In genomic region chr17:47635734-47636133, GRCh38 we compare ENCODE assay signal across 25 cellular contexts. TPM values are rescaled to one million over a fixed set of nuclear protein-coding genes. Genes with fewer than 3 reads are reported as not detected.
DNase-seq lines count a peak whose midpoint lies in the region; ATAC-seq, FAIRE-seq and TF ChIP-seq lines count a peak whose summit lies in the region.
"Had no signal": no experiment of that assay in that cellular context is flagged by ENCODE, and none has a peak within 500 bp of the region (broad histone marks: within the 10 kb centered on the region; RNA-seq: fewer than 3 reads in every experiment).

No MANE protein-coding gene starts in this region.

- H3K4me1 ChIP-seq in A549 (no peaks in the 10 kb centered on the region), K562 (replicated peaks in 1 of 2; ENCODE audit: control insufficient read depth in 2 of 2, insufficient read depth in 2 of 2, low read length in 2 of 2) (peaks cover 0 to 3% of the 10 kb centered on the region in 2 experiments; a peak in 3 of 5 replicates), gastrocnemius medialis (peaks cover 7 to 19% of the 10 kb centered on the region in 2 donors)

- H3K4me3 Mint-ChIP-seq in natural killer cell, result no peak overlapping the region
- H3K4me3 Mint-ChIP-seq: CD4-positive, alpha-beta T cell; CD8-positive, alpha-beta memory T cell had no signal

- H3K4me3 ChIP-seq in A549, result no peak overlapping the region
- no peak overlapping the region for H3K4me3 ChIP-seq in K562
- H3K4me3 ChIP-seq in gastrocnemius medialis, result no peak overlapping the region
- H3K4me3 ChIP-seq: BLaER1, GM12878 had no signal

- peaks cover 20 to 25% of the 10 kb centered on the region in 2 donors for H3K4me1 Mint-ChIP-seq in natural killer cell

- H3K9me3 ChIP-seq in A549, result no peaks in the 10 kb centered on the region
- no peaks in the 10 kb centered on the region for H3K9me3 ChIP-seq in K562 (replicated peaks; ENCODE audit: control insufficient read depth, insufficient read depth, low read depth, low read length)
- no peaks in the 10 kb centered on the region for H3K9me3 ChIP-seq in gastrocnemius medialis
- H3K9me3 ChIP-seq: BE2C, BLaER1 had no signal

- CTCF ChIA-PET in A549 (lab: Yijun Ruan, JAX), result interaction anchor here (2.3 kb wide), 1 partner anchor 20 kb away, joined by 17 read pairs; no protein-coding TSS in a partner anchor
- CTCF ChIA-PET in K562 (lab: Yijun Ruan, JAX; ENCODE audit: low intra/inter-chr PET ratio), result no interaction called here

- no peaks in the 10 kb centered on the region for H3K36me3 Mint-ChIP-seq in natural killer cell

- POLR2A ChIA-PET in A549 (lab: Yijun Ruan, JAX) (no interaction called here), K562 (lab: Yijun Ruan, JAX) (interaction anchor here (3.4 kb wide), 1 partner anchor 14 kb away, joined by 19 read pairs; the partner anchor contains the start of gene KPNB1)

- H3K9me3 Mint-ChIP-seq in natural killer cell, result no peaks in the 10 kb centered on the region
- H3K9me3 Mint-ChIP-seq: CD4-positive, alpha-beta T cell; CD8-positive, alpha-beta memory T cell had no signal

- intact Hi-C loops in K562 (cut with micrococcal nuclease), result no loop called here
- intact Hi-C loops in natural killer cell (cut with micrococcal nuclease), result no loop called here
- intact Hi-C loops in gastrocnemius medialis (cut with DNase I; ENCODE audit: low total_unique reads), result no loop called here

- no peak for TF ChIP-seq RAD21 in A549 (conservative IDR thresholded peaks at IDR 0.05 in 1 of 2, IDR thresholded peaks at IDR 0.05 in 1 of 2)
- TF ChIP-seq RAD21 in K562 (CRISPR knock-in tag; conservative IDR thresholded peaks at IDR 0.05 in 1 of 2, IDR thresholded peaks at IDR 0.05 in 1 of 2), result no peak

- no peak overlapping the region for H2AFZ ChIP-seq in K562 (ENCODE audit: low read depth, low read length)

- TF ChIP-seq POLR2A in A549 (IDR thresholded peaks at IDR 0.05; ENCODE audit: low read length) (no peak), K562 (conservative IDR thresholded peaks at IDR 0.05) (no peak), gastrocnemius medialis (IDR thresholded peaks at IDR 0.05) (no peak)

- H3K27ac ChIP-seq in A549 (no peak overlapping the region), K562 (ENCODE audit: extremely low read depth, low read depth, low read length) (no peak overlapping the region), gastrocnemius medialis (peak overlapping the region in 3 of 4 donors; percentile 60 to 82 (median 65))
- H3K27ac ChIP-seq: 22Rv1, BLaER1, C4-2B had no signal

- no TSS peak for BruUV-seq in K562 (replicated peaks; lab: Mats Ljungman, UMichigan)

- no peaks in the 10 kb centered on the region for H3K79me2 ChIP-seq in K562 (ENCODE audit: control insufficient read depth, insufficient read depth, low read length)

- peak overlapping the region; percentile 55 to 79 for H3K27ac Mint-ChIP-seq in natural killer cell
- H3K27ac Mint-ChIP-seq: CD4-positive, alpha-beta T cell had no signal

- 93% methylated on average over 3 of the region's 3 CpGs for WGBS in A549 (ENCODE audit: missing lambda C conversion rate)
- 59% methylated on average over 1 of the region's 3 CpGs for WGBS in K562 (ENCODE audit: insufficient coverage, low coverage, missing lambda C conversion rate)

- in situ Hi-C loops in K562 (cut with MboI) (no loop called here), gastrocnemius medialis (cut with MboI; ENCODE audit: low sequenced_read_pairs in 4 of 4) (no loop called here)

- TF ChIP-seq CTCF in A549 (IDR thresholded peaks at IDR 0.05), result no peak
- no peak for TF ChIP-seq CTCF in K562 (IDR thresholded peaks at IDR 0.05 in 2 of 3, conservative IDR thresholded peaks at IDR 0.05 in 1 of 3; ENCODE audit: insufficient read depth in 2 of 3, low read depth in 1 of 3, low read length in 3 of 3)
- TF ChIP-seq CTCF in natural killer cell (IDR thresholded peaks at IDR 0.05), result no peak
- no peak for TF ChIP-seq CTCF in gastrocnemius medialis (IDR thresholded peaks at IDR 0.05 in 4 of 5, conservative IDR thresholded peaks at IDR 0.05 in 1 of 5)

- H3K9me1 ChIP-seq in K562 (ENCODE audit: control insufficient read depth, insufficient read depth, low read length), result no peaks in the 10 kb centered on the region

- H3K4me2 ChIP-seq in A549 (no peak overlapping the region), K562 (ENCODE audit: insufficient read depth, low read length) (no peak overlapping the region)

- no peak for ATAC-seq in A549
- no peak for ATAC-seq in K562
- ATAC-seq in natural killer cell, result no peak
- no peak for ATAC-seq in gastrocnemius medialis
- no peak for ATAC-seq in HG02885 (IDR thresholded peaks at IDR 0.05; ENCODE audit: poor library complexity, unreplicated experiment)
- ATAC-seq: GM12878 had no signal

- FAIRE-seq in A549 (lab: Jason Lieb, UNC), result no peak
- FAIRE-seq in K562 (lab: Jason Lieb, UNC), result no peak
- FAIRE-seq: GM12878, GM12892, GM18507 had no signal

- H3K27me3 Mint-ChIP-seq in natural killer cell (ENCODE audit: low read depth in 2 of 2), result no peaks in the 10 kb centered on the region
- H3K27me3 Mint-ChIP-seq: CD4-positive, alpha-beta T cell; CD8-positive, alpha-beta memory T cell had no signal

- TF ChIP-seq EP300 in A549 (IDR thresholded peaks at IDR 0.05) (no peak), K562 (IDR thresholded peaks at IDR 0.05; ENCODE audit: low read length) (no peak)

- H3K36me3 ChIP-seq in K562 (ENCODE audit: control insufficient read depth, insufficient read depth, low read length) (no peaks in the 10 kb centered on the region), gastrocnemius medialis (no peaks in the 10 kb centered on the region)

- H4K20me1 ChIP-seq in K562 (replicated peaks; ENCODE audit: control insufficient read depth, insufficient read depth, low read length), result no peaks in the 10 kb centered on the region
- H4K20me1 ChIP-seq: BLaER1 had no signal

- H3K9ac ChIP-seq in K562 (ENCODE audit: insufficient read depth in 1 of 2, low read depth in 2 of 2, low read length in 2 of 2), result no peak overlapping the region
- H3K9ac ChIP-seq: BLaER1 had no signal

- H3K27me3 ChIP-seq in K562 (ENCODE audit: control insufficient read depth in 2 of 2, insufficient read depth in 2 of 2, low read length in 2 of 2) (no peaks in the 10 kb centered on the region), gastrocnemius medialis (no peaks in the 10 kb centered on the region)
- H3K27me3 ChIP-seq: BE2C, BLaER1 had no signal

- no peak for DNase-seq in A549 (ENCODE audit: low read depth in 1 of 2, low spot score in 1 of 2)
- DNase-seq in K562 (ENCODE audit: extremely low read depth in 1 of 4, low spot score in 3 of 4), result no peak
- DNase-seq in natural killer cell, result no peak
- DNase-seq in gastrocnemius medialis, result no peak
- no peak for DNase-seq in NCI-H2107 treated with DMSO at 0.1 percent for 48 hours (lab: John Stamatoyannopoulos, UW; ENCODE audit: unreplicated experiment)
- DNase-seq in activated T-cell treated with anti-CD3 and anti-CD28 coated beads for 4 hours, result no peak
- DNase-seq: ACHN; BE2C; CD4-positive, alpha-beta T cell; CD8-positive, alpha-beta memory T cell; COR-L47; DMS 273 treated with DMSO at 0.1 percent for 48 hours; DMS153; DMS53; DMS79; DND-41; EL; GDM1 had no signal

RNA-seq across cellular contexts. Expression of gene KPNB1, which starts 14.0 kb away (rescaled TPM):
- polyA plus RNA-seq in A549 (2011; rRNA removed) (358 and 452 TPM in 2 replicates), A549 (2017; fragmentation: RNase III; extraction: RNeasy Plus Mini Kit Qiagen cat#74134 plus additional on column Dnase treatment) (315 to 338 TPM (median 320 TPM) in 3 replicates), K562 (2011; rRNA removed) (331 and 369 TPM in 2 replicates), K562 (2014; fragmentation: Illumina TruSeq; extraction: Trizol) (515 and 528 TPM in 2 replicates), K562 (2014; fragmentation: Nextera tagmentation; extraction: Ambion mirVana) (100 to 1,000 TPM; 154 to 176 TPM), K562 (2014; rRNA removed) (271 and 316 TPM in 2 replicates)
- 106 and 139 TPM in 2 replicates for polyA plus RNA-seq in A549 (2012; cell fraction: cytosol; rRNA removed)
- polyA plus RNA-seq in A549 (2012; cell fraction: nucleus; rRNA removed), result 126 and 194 TPM in 2 replicates
- polyA minus RNA-seq in A549 (2011; rRNA and poly(A)+ RNA removed), result 388 and 417 TPM in 2 replicates
- 346 and 425 TPM in 2 replicates for total RNA-seq in K562 (2011; cell fraction: chromatin; rRNA removed; ENCODE audit: low replicate concordance)
- 99.4 and 109 TPM in 2 replicates for total RNA-seq in K562 (2011; cell fraction: nucleolus; rRNA removed)
- 177 and 202 TPM in 2 replicates for total RNA-seq in K562 (2011; cell fraction: nucleoplasm; rRNA removed)
- total RNA-seq in K562 (2014; rRNA removed) (271 and 293 TPM in 2 replicates), K562 (2014; rRNA removed; fragmentation: Illumina TruSeq; extraction: Trizol) (396 and 433 TPM in 2 replicates), K562 (2015; rRNA removed; fragmentation: Illumina TruSeq; extraction: Trizol) (339 and 354 TPM in 2 replicates), K562 (2021) (591 and 622 TPM in 2 replicates), natural killer cell (100 to 1,000 TPM; 236 to 273 (median 259) TPM), gastrocnemius medialis (100 to 1,000 TPM; 170 to 238 (median 211) TPM)
- polyA plus RNA-seq in K562 (2011; cell fraction: cytosol; rRNA removed), result 220 and 227 TPM in 2 replicates
- 164 and 211 TPM in 2 replicates for polyA plus RNA-seq in K562 (2011; cell fraction: nucleus; rRNA removed)
- polyA plus RNA-seq in K562 (2012), result 290 and 376 TPM in 2 replicates
- polyA minus RNA-seq in K562 (2011; rRNA and poly(A)+ RNA removed), result 493 and 515 TPM in 2 replicates
- 213 and 271 TPM in 2 replicates for polyA minus RNA-seq in K562 (2011; cell fraction: cytosol; rRNA and poly(A)+ RNA removed)
- polyA minus RNA-seq in K562 (2011; cell fraction: nucleus; rRNA and poly(A)+ RNA removed), result 42.3 and 74.8 TPM in 2 replicates

RNA-seq across cellular contexts. Expression of gene TBKBP1, which starts 58.2 kb away (rescaled TPM):
- 3.3 and 3.4 TPM in 2 replicates for polyA plus RNA-seq in A549 (2011; rRNA removed)
- 5.8 and 8.3 TPM in 2 replicates for polyA plus RNA-seq in A549 (2012; cell fraction: cytosol; rRNA removed)
- polyA plus RNA-seq in A549 (2012; cell fraction: nucleus; rRNA removed), result 12.9 and 18.7 TPM in 2 replicates
- 7.1 to 9.5 TPM (median 9.3 TPM) in 3 replicates for polyA plus RNA-seq in A549 (2017; fragmentation: RNase III; extraction: RNeasy Plus Mini Kit Qiagen cat#74134 plus additional on column Dnase treatment)
- polyA minus RNA-seq in A549 (2011; rRNA and poly(A)+ RNA removed), result 3.0 and 3.7 TPM in 2 replicates
- total RNA-seq in K562 (2011; cell fraction: chromatin; rRNA removed; ENCODE audit: low replicate concordance), result 12.3 and 22.7 TPM in 2 replicates
- 11.2 and 11.4 TPM in 2 replicates for total RNA-seq in K562 (2011; cell fraction: nucleolus; rRNA removed)
- 9.2 and 10.6 TPM in 2 replicates for total RNA-seq in K562 (2011; cell fraction: nucleoplasm; rRNA removed)
- 10.6 and 14.7 TPM in 2 replicates for total RNA-seq in K562 (2014; rRNA removed)
- total RNA-seq in K562 (2014; rRNA removed; fragmentation: Illumina TruSeq; extraction: Trizol), result 3.7 and 4.4 TPM in 2 replicates
- total RNA-seq in K562 (2015; rRNA removed; fragmentation: Illumina TruSeq; extraction: Trizol), result 4.7 and 5.1 TPM in 2 replicates
- total RNA-seq in K562 (2021), result 12.5 and 15.6 TPM in 2 replicates
- 7.2 and 8.7 TPM in 2 replicates for polyA plus RNA-seq in K562 (2011; rRNA removed)
- 4.8 and 9.7 TPM in 2 replicates for polyA plus RNA-seq in K562 (2011; cell fraction: cytosol; rRNA removed)
- 23.1 and 27.9 TPM in 2 replicates for polyA plus RNA-seq in K562 (2011; cell fraction: nucleus; rRNA removed)
- 10.5 and 13.8 TPM in 2 replicates for polyA plus RNA-seq in K562 (2012)
- 6.8 and 11.4 TPM in 2 replicates for polyA plus RNA-seq in K562 (2014; fragmentation: Illumina TruSeq; extraction: Trizol)
- under 1 TPM; 0.03 to 0.08 TPM for polyA plus RNA-seq in K562 (2014; fragmentation: Nextera tagmentation; extraction: Ambion mirVana)
- polyA plus RNA-seq in K562 (2014; rRNA removed), result 12.9 and 13.0 TPM in 2 replicates
- polyA minus RNA-seq in K562 (2011; rRNA and poly(A)+ RNA removed), result 5.9 and 7.0 TPM in 2 replicates
- 5.4 and 7.0 TPM in 2 replicates for polyA minus RNA-seq in K562 (2011; cell fraction: cytosol; rRNA and poly(A)+ RNA removed)
- polyA minus RNA-seq in K562 (2011; cell fraction: nucleus; rRNA and poly(A)+ RNA removed), result 2.6 and 3.9 TPM in 2 replicates
- total RNA-seq in natural killer cell, result 10 to 100 TPM; 21.4 to 38.9 (median 37.6) TPM
- 10 to 100 TPM; 15.9 to 28.0 (median 23.0) TPM for total RNA-seq in gastrocnemius medialis

Comparison
In these comparisons a context has a peak if more than half of its experiments do, and no peak if none do; other contexts are left out.
1. H3K27ac ChIP-seq: peak in gastrocnemius medialis (3 of 4); none in A549 (0 of 2) and K562 (single experiment).